29 cellular contexts compared by ENCODE assay signal in the genomic region with DNA sequence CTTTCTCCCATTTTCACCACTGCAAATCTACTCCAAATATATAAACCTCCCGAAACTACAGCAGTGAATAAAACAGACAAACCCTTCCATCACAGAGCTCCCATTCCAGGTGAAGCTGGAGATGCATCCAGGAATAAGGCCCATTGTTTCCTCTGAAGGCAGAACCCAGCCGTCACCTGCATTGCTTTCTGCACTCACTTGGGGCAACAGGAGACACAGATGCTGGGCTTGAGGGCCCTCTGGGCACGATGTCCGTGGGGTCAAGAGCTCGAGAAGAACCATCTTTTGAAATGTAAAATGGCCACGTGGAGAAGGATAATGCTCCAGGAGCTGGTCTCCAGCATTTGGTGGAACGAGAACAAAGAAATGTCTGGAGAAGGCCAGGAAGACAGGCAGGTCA.
"Had no signal": no experiment of that assay in that cellular context is flagged by ENCODE, and none has a peak within 500 bp of the region (broad histone marks: within the 10 kb centered on the region; RNA-seq: fewer than 3 reads in every experiment).

No MANE protein-coding gene starts in this region.

- H3K27me3 ChIP-seq: ascending aorta, cardiac muscle cell had no signal

- H3K36me3 Mint-ChIP-seq: activated naive CD4-positive, alpha-beta T cell treated with anti-CD3 and anti-CD28 coated beads, Interleukin-2, amount 10 ng/mL, durations not matched to agents 7 days and 5 days; activated naive CD4-positive, alpha-beta T cell treated with anti-CD3 and anti-CD28 coated beads, Interleukin-2, amount 50 U/mL, for 72 hours; activated naive CD8-positive, alpha-beta T cell treated with anti-CD3 and anti-CD28 coated beads, Interleukin-2, amount 10 ng/mL, durations not matched to agents 7 days and 5 days; brain had no signal

- ATAC-seq: activated CD4-positive, alpha-beta T cell treated with anti-CD3 and anti-CD28 coated beads for 36 hours; activated naive CD4-positive, alpha-beta T cell treated with anti-CD3 and anti-CD28 coated beads, Interleukin-2, amount 50 U/mL, for 72 hours; activated T-cell treated with anti-CD3 and anti-CD28 coated beads, Interleukin-2, amount 50 U/mL, for 72 hours; gastroesophageal sphincter had no signal

- H3K27ac ChIP-seq: ascending aorta, breast epithelium, cardiac muscle cell, coronary artery, dorsolateral prefrontal cortex, epithelial cell of prostate, esophagus squamous epithelium, gastroesophageal sphincter had no signal

- H3K4me3 ChIP-seq: ascending aorta, breast epithelium, cardiac muscle cell, coronary artery, dorsolateral prefrontal cortex, esophagus squamous epithelium, gastroesophageal sphincter had no signal

- H3K27ac Mint-ChIP-seq: activated CD4-positive, alpha-beta memory T cell treated with anti-CD3 and anti-CD28 coated beads, Interleukin-2, amount 10 ng/mL, durations not matched to agents 7 days and 5 days; activated CD4-positive, alpha-beta T cell treated with anti-CD3 and anti-CD28 coated beads for 36 hours; activated CD4-positive, alpha-beta T cell treated with anti-CD3 and anti-CD28 coated beads, Interleukin-2, amount 10 ng/mL, durations not matched to agents 24 days and 14 days; activated naive CD4-positive, alpha-beta T cell treated with anti-CD3 and anti-CD28 coated beads, Interleukin-2, amount 10 ng/mL, durations not matched to agents 7 days and 5 days; activated naive CD4-positive, alpha-beta T cell treated with anti-CD3 and anti-CD28 coated beads, Interleukin-2, amount 50 U/mL, for 72 hours; activated naive CD8-positive, alpha-beta T cell treated with anti-CD3 and anti-CD28 coated beads, Interleukin-2, amount 10 ng/mL, durations not matched to agents 7 days and 5 days; activated T-cell treated with anti-CD3 and anti-CD28 coated beads, Interleukin-2, amount 50 U/mL, for 24 hours; activated T-cell treated with anti-CD3 and anti-CD28 coated beads, Interleukin-2, amount 50 U/mL, for 72 hours; dendritic cell treated with granulocyte-macrophage colony-stimulating factor and Interleukin-4, amounts not matched to agents 40 ng/mL and 50 ng/mL, for 4 days had no signal

- H3K4me1 ChIP-seq: ascending aorta, breast epithelium, esophagus squamous epithelium, gastroesophageal sphincter had no signal

- H3K4me3 Mint-ChIP-seq: activated CD4-positive, alpha-beta memory T cell treated with anti-CD3 and anti-CD28 coated beads, Interleukin-2, amount 10 ng/mL, durations not matched to agents 7 days and 5 days; activated CD4-positive, alpha-beta T cell treated with anti-CD3 and anti-CD28 coated beads for 36 hours; activated CD4-positive, alpha-beta T cell treated with anti-CD3 and anti-CD28 coated beads, Interleukin-2, amount 10 ng/mL, durations not matched to agents 24 days and 14 days; activated naive CD4-positive, alpha-beta T cell treated with anti-CD3 and anti-CD28 coated beads, Interleukin-2, amount 10 ng/mL, durations not matched to agents 7 days and 5 days; activated naive CD8-positive, alpha-beta T cell treated with anti-CD3 and anti-CD28 coated beads, Interleukin-2, amount 10 ng/mL, durations not matched to agents 7 days and 5 days; activated T-cell treated with anti-CD3 and anti-CD28 coated beads, Interleukin-2, amount 50 U/mL, for 24 hours; activated T-cell treated with anti-CD3 and anti-CD28 coated beads, Interleukin-2, amount 50 U/mL, for 72 hours; brain; central memory CD8-positive, alpha-beta T cell; dendritic cell treated with granulocyte-macrophage colony-stimulating factor and Interleukin-4, amounts not matched to agents 40 ng/mL and 50 ng/mL, for 4 days had no signal

- H3K36me3 ChIP-seq: ascending aorta, breast epithelium, cardiac muscle cell, esophagus squamous epithelium, gastroesophageal sphincter had no signal

- H3K9me3 Mint-ChIP-seq: activated CD4-positive, alpha-beta memory T cell treated with anti-CD3 and anti-CD28 coated beads, Interleukin-2, amount 10 ng/mL, durations not matched to agents 7 days and 5 days; activated CD4-positive, alpha-beta T cell treated with anti-CD3 and anti-CD28 coated beads, Interleukin-2, amount 10 ng/mL, durations not matched to agents 24 days and 14 days; activated naive CD4-positive, alpha-beta T cell treated with anti-CD3 and anti-CD28 coated beads, Interleukin-2, amount 50 U/mL, for 72 hours; activated T-cell treated with anti-CD3 and anti-CD28 coated beads, Interleukin-2, amount 50 U/mL, for 24 hours; activated T-cell treated with anti-CD3 and anti-CD28 coated beads, Interleukin-2, amount 50 U/mL, for 72 hours; central memory CD8-positive, alpha-beta T cell; dendritic cell treated with granulocyte-macrophage colony-stimulating factor and Interleukin-4, amounts not matched to agents 40 ng/mL and 50 ng/mL, for 4 days had no signal

- DNase-seq: activated CD4-positive, alpha-beta memory T cell treated with anti-CD3 and anti-CD28 coated beads, Interleukin-2, amount 10 ng/mL, durations not matched to agents 7 days and 5 days; activated CD4-positive, alpha-beta T cell treated with anti-CD3 and anti-CD28 coated beads for 36 hours; activated CD4-positive, alpha-beta T cell treated with anti-CD3 and anti-CD28 coated beads, Interleukin-2, amount 10 ng/mL, durations not matched to agents 24 days and 14 days; activated CD4-positive, CD25-positive, alpha-beta regulatory T cell; activated CD4-positive, CD25-positive, alpha-beta regulatory T cell treated with anti-CD3 and anti-CD28 coated beads, Interleukin-2, amount 50 U/mL, for 72 hours; activated CD8-positive, alpha-beta memory T cell treated with anti-CD3 and anti-CD28 coated beads, Interleukin-2, amount 50 U/mL, for 48 hours; activated gamma-delta T cell; activated naive CD4-positive, alpha-beta T cell; activated naive CD4-positive, alpha-beta T cell treated with anti-CD3 and anti-CD28 coated beads, Interleukin-2, amount 10 ng/mL, durations not matched to agents 7 days and 5 days; activated naive CD8-positive, alpha-beta T cell treated with anti-CD3 and anti-CD28 coated beads, Interleukin-2, amount 10 ng/mL, durations not matched to agents 7 days and 5 days; activated T-cell treated with anti-CD3 and anti-CD28 coated beads for 4 hours; activated T-cell treated with anti-CD3 and anti-CD28 coated beads, Interleukin-2, amount 50 U/mL, for 24 hours; activated T-cell treated with anti-CD3 and anti-CD28 coated beads, Interleukin-2, amount 50 U/mL, for 72 hours; dorsolateral prefrontal cortex; effector memory CD4-positive, alpha-beta T cell; esophagus squamous epithelium; foreskin melanocyte; T-helper 1 cell; T-helper 2 cell had no signal

- H3K9me3 ChIP-seq: ascending aorta, breast epithelium, esophagus squamous epithelium, gastroesophageal sphincter had no signal

- H3K27me3 Mint-ChIP-seq: activated CD4-positive, alpha-beta memory T cell treated with anti-CD3 and anti-CD28 coated beads, Interleukin-2, amount 10 ng/mL, durations not matched to agents 7 days and 5 days; activated CD4-positive, alpha-beta T cell treated with anti-CD3 and anti-CD28 coated beads for 36 hours; activated CD4-positive, alpha-beta T cell treated with anti-CD3 and anti-CD28 coated beads, Interleukin-2, amount 10 ng/mL, durations not matched to agents 24 days and 14 days; activated naive CD8-positive, alpha-beta T cell treated with anti-CD3 and anti-CD28 coated beads, Interleukin-2, amount 10 ng/mL, durations not matched to agents 7 days and 5 days had no signal
